Comparison of ENCODE assay signal across 23 cellular contexts in genomic region chr3:79765854-79766253, GRCh38. TPM values are rescaled to one million over a fixed set of nuclear protein-coding genes. Genes with fewer than 3 reads are reported as not detected.
DNase-seq lines count a peak whose midpoint lies in the region; ATAC-seq, FAIRE-seq and TF ChIP-seq lines count a peak whose summit lies in the region.
"Had no signal": no experiment of that assay in that cellular context is flagged by ENCODE, and none has a peak within 500 bp of the region (broad histone marks: within the 10 kb centered on the region; RNA-seq: fewer than 3 reads in every experiment).

No MANE protein-coding gene starts in this region.

- no peaks in the 10 kb centered on the region for H3K9me3 ChIP-seq in HAP-1
- no peaks in the 10 kb centered on the region for H3K9me3 ChIP-seq in astrocyte (ENCODE audit: insufficient read depth, low read depth, low read length)
- H3K9me3 ChIP-seq in iPS-18a (ENCODE audit: control insufficient read depth, low read depth, low read length): no peaks in the 10 kb centered on the region
- H3K9me3 ChIP-seq in osteoblast (ENCODE audit: low read depth, low read length): no peaks in the 10 kb centered on the region
- H3K9me3 ChIP-seq in kidney (ENCODE audit: control insufficient read depth in 1 of 2, low read length in 2 of 2): no peaks in the 10 kb centered on the region

- H3K27me3 Mint-ChIP-seq in astrocyte (ENCODE audit: low read depth, unreplicated experiment): peaks cover 18% of the 10 kb centered on the region
- H3K27me3 Mint-ChIP-seq: effector memory CD8-positive, alpha-beta T cell had no signal

- peak overlapping the region; percentile 74 for H3K4me3 Mint-ChIP-seq in astrocyte (ENCODE audit: unreplicated experiment)
- H3K4me3 Mint-ChIP-seq: activated naive CD4-positive, alpha-beta T cell treated with anti-CD3 and anti-CD28 coated beads for 36 hours; effector memory CD8-positive, alpha-beta T cell; HFFc6; naive thymus-derived CD8-positive, alpha-beta T cell had no signal

- H3K36me3 Mint-ChIP-seq in astrocyte (ENCODE audit: low read depth, unreplicated experiment): no peaks in the 10 kb centered on the region

- in situ Hi-C loops in HAP-1 (cut with MboI; ENCODE audit: low sequenced_read_pairs): no loop called here

- DNase-seq in HAP-1 (ENCODE audit: low spot score in 2 of 2) (peak in 1 of 2 experiments; percentile 15), astrocyte (ENCODE audit: low read depth) (no peak), osteoblast (ENCODE audit: insufficient read length, low spot score, missing footprints) (peak; percentile 36), kidney (no peak)
- DNase-seq in activated effector memory CD4-positive, alpha-beta T cell treated with anti-CD3 and anti-CD28 coated beads, Interleukin-2, amount 50 U/mL, for 16 hours: no peak
- DNase-seq: activated CD4-positive, alpha-beta T cell treated with anti-CD3 and anti-CD28 coated beads, Interleukin-2, amount 50 U/mL, for 48 hours; activated naive CD4-positive, alpha-beta T cell treated with anti-CD3 and anti-CD28 coated beads for 36 hours; activated T-cell treated with anti-CD3 and anti-CD28 coated beads, Interleukin-2, amount 50 U/mL, for 1 hour; cerebellar nuclear complex; effector memory CD8-positive, alpha-beta T cell; HFFc6; MV-4-11; naive thymus-derived CD8-positive, alpha-beta T cell; OCI-M1; Right ventricle myocardium superior; stimulated activated CD8-positive, alpha-beta memory T cell treated with anti-CD3 and anti-CD28 coated beads, Interleukin-4, amount 100 ng/mL, for 48 hours; substantia nigra; T-helper 2 cell had no signal

- no peak overlapping the region for H3K27ac ChIP-seq in astrocyte (ENCODE audit: low read depth, low read length)
- H3K27ac ChIP-seq in iPS-18a (ENCODE audit: low read length): no peak overlapping the region
- no peak overlapping the region for H3K27ac ChIP-seq in osteoblast (ENCODE audit: low read depth, low read length)
- no peak overlapping the region for H3K27ac ChIP-seq in kidney (ENCODE audit: low read depth in 2 of 2, low read length in 2 of 2)
- H3K27ac ChIP-seq: HL-60 had no signal

- H3K27me3 ChIP-seq in HAP-1 (ENCODE audit: low read depth) (0 out of 2 replicates have a peak, but pooled peaks cover 2% of the 10 kb centered on the region), astrocyte (ENCODE audit: insufficient read depth, low read length) (peaks cover 12% of the 10 kb centered on the region), iPS-18a (ENCODE audit: control insufficient read depth, insufficient read depth, low read length) (peaks cover 45% of the 10 kb centered on the region), osteoblast (ENCODE audit: insufficient read depth, low read length) (no peaks in the 10 kb centered on the region)

- H3K4me3 ChIP-seq in HAP-1 (peak overlapping the region; percentile 51; the same call in 1 of the 2 replicates), astrocyte (ENCODE audit: insufficient read depth, low read depth, low read length) (peak overlapping the region; percentile 78), iPS-18a (ENCODE audit: low read length) (peak overlapping the region; percentile 56), osteoblast (ENCODE audit: insufficient read depth, low read length) (no peak overlapping the region), kidney (ENCODE audit: low read length in 2 of 2) (no peak overlapping the region)
- H3K4me3 ChIP-seq: K562 had no signal

- TF ChIP-seq CTCF in astrocyte (IDR thresholded peaks at IDR 0.05; ENCODE audit: insufficient read depth, low read depth, low read length) (no peak), osteoblast (IDR thresholded peaks at IDR 0.05; ENCODE audit: extremely low read depth, low read depth, low read length) (no peak), kidney (IDR thresholded peaks at IDR 0.05; ENCODE audit: borderline replicate concordance, extremely low read depth, insufficient read depth) (no peak)

- no peaks in the 10 kb centered on the region for H3K79me2 ChIP-seq in astrocyte (ENCODE audit: insufficient read depth, low read length)
- H3K79me2 ChIP-seq in osteoblast (ENCODE audit: insufficient read depth, low read length): no peaks in the 10 kb centered on the region

- no peak overlapping the region for H3K27ac Mint-ChIP-seq in astrocyte (ENCODE audit: unreplicated experiment)
- H3K27ac Mint-ChIP-seq: activated naive CD4-positive, alpha-beta T cell treated with anti-CD3 and anti-CD28 coated beads for 36 hours; effector memory CD8-positive, alpha-beta T cell; HFFc6; naive thymus-derived CD8-positive, alpha-beta T cell had no signal

- H4K20me1 ChIP-seq in astrocyte (ENCODE audit: insufficient read depth, low read length) (no peaks in the 10 kb centered on the region), osteoblast (ENCODE audit: insufficient read depth, low read length) (no peaks in the 10 kb centered on the region)

- no peaks in the 10 kb centered on the region for H3K9me3 Mint-ChIP-seq in astrocyte (ENCODE audit: unreplicated experiment)
- H3K9me3 Mint-ChIP-seq: activated naive CD4-positive, alpha-beta T cell treated with anti-CD3 and anti-CD28 coated beads for 36 hours had no signal

- H3K4me2 ChIP-seq in astrocyte (ENCODE audit: low read length): peak overlapping the region; percentile 98
- no peak overlapping the region for H3K4me2 ChIP-seq in osteoblast (ENCODE audit: insufficient read depth, low read length)

- H3K36me3 ChIP-seq in HAP-1 (replicated peaks) (no peaks in the 10 kb centered on the region), astrocyte (ENCODE audit: insufficient read depth, low read length) (no peaks in the 10 kb centered on the region), iPS-18a (ENCODE audit: control insufficient read depth, low read depth, low read length) (no peaks in the 10 kb centered on the region), osteoblast (ENCODE audit: insufficient read depth, low read length) (no peaks in the 10 kb centered on the region), kidney (ENCODE audit: control insufficient read depth in 1 of 2, insufficient read depth in 2 of 2, low read length in 2 of 2) (no peaks in the 10 kb centered on the region)

- H3K4me1 Mint-ChIP-seq in astrocyte (ENCODE audit: low read depth, unreplicated experiment): peaks cover 8% of the 10 kb centered on the region
- H3K4me1 Mint-ChIP-seq: naive thymus-derived CD8-positive, alpha-beta T cell had no signal

- ATAC-seq in HG03378 (IDR thresholded peaks at IDR 0.05; ENCODE audit: unreplicated experiment): no peak
- ATAC-seq: effector memory CD8-positive, alpha-beta T cell; K562; naive thymus-derived CD8-positive, alpha-beta T cell had no signal

- H2AFZ ChIP-seq in astrocyte (ENCODE audit: low read depth, low read length) (peak overlapping the region; percentile 91), osteoblast (ENCODE audit: low read length) (no peak overlapping the region)

- FAIRE-seq in astrocyte (lab: Jason Lieb, UNC) (no peak), kidney (lab: Jason Lieb, UNC) (no peak)
- FAIRE-seq: islet of Langerhans, K562 had no signal

- H3K4me1 ChIP-seq in HAP-1 (peaks cover 7% of the 10 kb centered on the region; the same call in 1 of the 2 replicates), astrocyte (ENCODE audit: insufficient read depth, low read length) (peaks cover 6% of the 10 kb centered on the region), iPS-18a (ENCODE audit: control insufficient read depth, low read depth, low read length) (peaks cover 12% of the 10 kb centered on the region), osteoblast (ENCODE audit: insufficient read depth, low read length) (no peaks in the 10 kb centered on the region), kidney (ENCODE audit: control insufficient read depth in 1 of 2, insufficient read depth in 1 of 2, low read depth in 1 of 2, low read length in 2 of 2) (no peaks in the 10 kb centered on the region)

- H3K9ac ChIP-seq in astrocyte (ENCODE audit: low read length) (peak overlapping the region; percentile 28), iPS-18a (ENCODE audit: low read length) (no peak overlapping the region), kidney (ENCODE audit: low read length in 2 of 2) (no peak overlapping the region)

- intact Hi-C loops in kidney (cut with DNase I): no loop called here

RNA-seq across cellular contexts. Expression of gene ROBO1, which starts 1.9 kb away (rescaled TPM):
- total RNA-seq in astrocyte (71.7 and 94.2 TPM in 2 replicates), osteoblast (52.2 and 69.8 TPM in 2 replicates), kidney (22.1 TPM)
- 2.1 TPM for polyA plus RNA-seq in kidney (ENCODE audit: insufficient read depth, low read depth, low replicate concordance)

Comparison
In these comparisons a context has a peak if more than half of its experiments do, and no peak if none do; other contexts are left out.
1. H3K4me3 ChIP-seq: peak in HAP-1 (single experiment), astrocyte (single experiment) and iPS-18a (single experiment); none in osteoblast (single experiment) and kidney (0 of 2).